Comparison of ENCODE assay signal across 8 cellular contexts in genomic region chr3:8963137-8963853, GRCh38. TPM values are rescaled to one million over a fixed set of nuclear protein-coding genes. Genes with fewer than 3 reads are reported as not detected.
DNase-seq lines count a peak whose midpoint lies in the region; ATAC-seq, FAIRE-seq and TF ChIP-seq lines count a peak whose summit lies in the region.

Gene RAD18, minus strand, starts transcription at chr3:8963472. Its CDS starts 87 bp downstream, at chr3:8963385.

- peak; percentile 96 for FAIRE-seq in GM12892 (lab: Jason Lieb, UNC)

- H3K4me1 Mint-ChIP-seq in activated naive CD8-positive, alpha-beta T cell treated with anti-CD3 and anti-CD28 coated beads, Interleukin-2, amount 50 U/mL, for 24 hours = peaks cover 38% of the 10 kb centered on the region
- peaks cover 36% of the 10 kb centered on the region for H3K4me1 Mint-ChIP-seq in type B pancreatic cell (ENCODE audit: unreplicated experiment)

- H3K9me3 Mint-ChIP-seq in activated naive CD8-positive, alpha-beta T cell treated with anti-CD3 and anti-CD28 coated beads, Interleukin-2, amount 50 U/mL, for 24 hours = no peaks in the 10 kb centered on the region
- no peaks in the 10 kb centered on the region for H3K9me3 Mint-ChIP-seq in type B pancreatic cell

- intact Hi-C loops in cardiac septum (cut with DNase I) = loop anchor here (10.0 kb wide), 1 partner anchor 298 kb away; no protein-coding TSS in a partner anchor

- H3K27me3 Mint-ChIP-seq in activated naive CD8-positive, alpha-beta T cell treated with anti-CD3 and anti-CD28 coated beads, Interleukin-2, amount 50 U/mL, for 24 hours = peaks cover 6% of the 10 kb centered on the region
- peaks cover under 1% of the 10 kb centered on the region for H3K27me3 Mint-ChIP-seq in type B pancreatic cell

- peak within 1 kb of the TSS; percentile 95 for H3K27ac Mint-ChIP-seq in activated naive CD8-positive, alpha-beta T cell treated with anti-CD3 and anti-CD28 coated beads, Interleukin-2, amount 50 U/mL, for 24 hours
- peak within 1 kb of the TSS; percentile 97 for H3K27ac Mint-ChIP-seq in type B pancreatic cell

- DNase-seq in GM12892 (ENCODE audit: insufficient read length) (peak; percentile 69), NCI-H1417 treated with DMSO at 0.1 percent for 48 hours (lab: John Stamatoyannopoulos, UW) (peak; percentile 47), T follicular helper cell (ENCODE audit: low read depth) (peak; percentile 87), cardiac septum (ENCODE audit: low spot score) (peak; percentile 94), pons (ENCODE audit: low spot score) (peak; percentile 82), type B pancreatic cell (ENCODE audit: extremely low spot score, unreplicated experiment) (peak; percentile 94)
- peak; percentile 94 for DNase-seq in activated naive CD8-positive, alpha-beta T cell treated with anti-CD3 and anti-CD28 coated beads, Interleukin-2, amount 50 U/mL, for 24 hours

- peak within 1 kb of the TSS; percentile 83 for H3K4me3 Mint-ChIP-seq in activated naive CD8-positive, alpha-beta T cell treated with anti-CD3 and anti-CD28 coated beads, Interleukin-2, amount 50 U/mL, for 24 hours
- H3K4me3 Mint-ChIP-seq in type B pancreatic cell = peak within 1 kb of the TSS; percentile 91

- no peak for TF ChIP-seq CTCF in type B pancreatic cell (conservative IDR thresholded peaks at IDR 0.05)

- TF ChIP-seq POLR2A in GM12892 (IDR thresholded peaks at IDR 0.05; ENCODE audit: low read depth, low read length) = peak; percentile 70

- ATAC-seq in HG02798 (IDR thresholded peaks at IDR 0.05; ENCODE audit: poor library complexity, unreplicated experiment) = peak; percentile 98
- peak; percentile 89 for ATAC-seq in activated naive CD8-positive, alpha-beta T cell treated with anti-CD3 and anti-CD28 coated beads, Interleukin-2, amount 50 U/mL, for 24 hours

- H3K36me3 Mint-ChIP-seq in activated naive CD8-positive, alpha-beta T cell treated with anti-CD3 and anti-CD28 coated beads, Interleukin-2, amount 50 U/mL, for 24 hours (ENCODE audit: low read depth) = peaks cover 23% of the 10 kb centered on the region
- H3K36me3 Mint-ChIP-seq in type B pancreatic cell = peaks cover 9% of the 10 kb centered on the region

RNA-seq across cellular contexts. Expression of gene RAD18, which starts in this region (rescaled TPM):
- polyA plus RNA-seq in GM12892 (2012; ENCODE audit: missing spikeins) = 17.5 TPM
- total RNA-seq in cardiac septum (3.2 TPM), type B pancreatic cell (ENCODE audit: low replicate concordance) (13.5 and 21.3 TPM in 2 replicates)

Comparison
In these comparisons a context has a peak if more than half of its experiments do, and no peak if none do; other contexts are left out.
1. Peak in every context shown above with its lines: DNase-seq and ATAC-seq.